ENCODE assay signal across 25 cellular contexts in genomic region chr2:3154146-3154545, GRCh38.
"Had no signal": no experiment of that assay in that cellular context is flagged by ENCODE, and none has a peak within 500 bp of the region (broad histone marks: within the 10 kb centered on the region; RNA-seq: fewer than 3 reads in every experiment).

No MANE protein-coding gene starts in this region.

- H3K27me3 ChIP-seq: stomach, suprapubic skin, tibial nerve had no signal

- ATAC-seq: activated CD8-positive, alpha-beta T cell treated with anti-CD3 and anti-CD28 coated beads, Interleukin-2, amount 10 ng/mL, durations not matched to agents 7 days and 5 days; activated naive CD4-positive, alpha-beta T cell treated with anti-CD3 and anti-CD28 coated beads, Interleukin-2, amount 50 U/mL, for 72 hours; left lobe of liver; lower lobe of right lung; sciatic nerve; stimulated activated memory B cell treated with anti-CD40 and anti-IgM and Interleukin-4, amounts not matched to agents 10 μg/mL and 1 μg/mL and 100 μg/mL, for 72 hours had no signal

- FAIRE-seq: endometrium, small intestine, TTC549, urothelium cell line had no signal

- DNase-seq: activated CD4-positive, alpha-beta T cell treated with anti-CD3 and anti-CD28 coated beads for 1 hour; activated CD4-positive, alpha-beta T cell treated with anti-CD3 and anti-CD28 coated beads, Interleukin-2, amount 50 U/mL, for 1 hour; activated CD8-positive, alpha-beta T cell treated with anti-CD3 and anti-CD28 coated beads, Interleukin-2, amount 10 ng/mL, durations not matched to agents 7 days and 5 days; activated T-cell treated with anti-CD3 and anti-CD28 coated beads, Interleukin-2, amount 50 U/mL, for 1 hour; aorta; effector CD4-positive, alpha-beta T cell; foreskin fibroblast; lower lobe of right lung; mesendoderm; mucosa of descending colon; nucleus accumbens; posterior cingulate gyrus; stimulated activated CD4-positive, alpha-beta T cell treated with anti-CD3 and anti-CD28 coated beads, Interleukin-2, amount 100 ng/mL, for 24 hours; stomach; WERI-Rb-1 had no signal

- H3K9me3 ChIP-seq: lower lobe of right lung, mucosa of descending colon, suprapubic skin, tibial nerve had no signal

- H3K4me3 ChIP-seq: lower lobe of right lung, mucosa of descending colon, stomach, suprapubic skin, tibial nerve had no signal

- H3K36me3 ChIP-seq: lower lobe of right lung, suprapubic skin, WERI-Rb-1 had no signal

- H3K4me1 ChIP-seq: lower lobe of right lung, stomach, suprapubic skin, tibial nerve had no signal

- H3K27ac ChIP-seq: lower lobe of right lung, stomach, suprapubic skin, tibial nerve, WERI-Rb-1 had no signal
